Comparison of ENCODE assay signal across 32 cellular contexts in the genomic region with DNA sequence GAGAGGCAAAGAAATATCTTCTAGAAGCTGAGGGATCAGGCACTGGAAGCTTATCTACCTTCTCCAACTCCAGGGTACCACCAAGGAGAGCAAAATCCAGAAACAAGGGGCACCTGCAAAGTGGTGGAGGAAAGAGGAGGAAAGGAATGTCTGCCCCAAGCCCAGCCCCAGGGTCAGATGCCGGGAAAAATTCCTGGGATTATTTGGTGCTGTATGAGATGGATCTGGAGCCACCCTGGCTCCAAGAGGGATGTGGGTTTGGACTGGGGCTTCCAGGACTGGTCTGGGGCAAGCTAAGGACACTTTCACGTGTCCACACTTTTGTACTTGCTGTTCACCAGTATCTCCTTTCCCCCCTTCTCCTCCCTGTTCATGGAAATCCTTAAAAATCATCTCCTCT.
"Had no signal": no experiment of that assay in that cellular context is flagged by ENCODE, and none has a peak within 500 bp of the region (broad histone marks: within the 10 kb centered on the region; RNA-seq: fewer than 3 reads in every experiment).

No MANE protein-coding gene starts in this region.

- H3K27ac ChIP-seq: adrenal gland, ascending aorta, breast epithelium, coronary artery, esophagus squamous epithelium, gastroesophageal sphincter, neutrophil, ovary, right lobe of liver, stomach, suprapubic skin, tibial nerve, WERI-Rb-1 had no signal

- H3K36me3 ChIP-seq: adrenal gland, ascending aorta, breast epithelium, esophagus squamous epithelium, gastroesophageal sphincter, neutrophil, ovary, right lobe of liver, stomach, suprapubic skin, tibial nerve, WERI-Rb-1 had no signal

- H3K4me3 Mint-ChIP-seq: activated CD4-positive, alpha-beta T cell treated with anti-CD3 and anti-CD28 coated beads, Interleukin-2, amount 10 ng/mL, durations not matched to agents 7 days and 5 days; activated CD8-positive, alpha-beta T cell treated with anti-CD3 and anti-CD28 coated beads, Interleukin-2, amount 10 ng/mL, durations not matched to agents 7 days and 5 days; activated naive CD8-positive, alpha-beta T cell; activated T-helper 17 cell treated with anti-CD3 and anti-CD28 coated beads, Interleukin-2, amount 50 U/mL, for 72 hours; natural killer cell; stimulated activated memory B cell treated with anti-CD40 and anti-IgM and Interleukin-4, amounts not matched to agents 10 μg/mL and 1 μg/mL and 100 μg/mL, for 72 hours; T-cell; T-helper 2 cell treated with Interferon-gamma antibody and Interleukin-4, amounts not matched to agents 5 μg/mL and 100 μg/mL, for 36 hours had no signal

- H3K4me1 ChIP-seq: adrenal gland, ascending aorta, breast epithelium, esophagus squamous epithelium, gastroesophageal sphincter, stomach, suprapubic skin, tibial nerve had no signal

- H3K27me3 ChIP-seq: adrenal gland, ascending aorta, breast epithelium, esophagus squamous epithelium, gastroesophageal sphincter, ovary, right lobe of liver, tibial nerve had no signal

- H3K36me3 Mint-ChIP-seq: T-cell had no signal

- H3K4me1 Mint-ChIP-seq: activated T-helper 17 cell treated with anti-CD3 and anti-CD28 coated beads, Interleukin-2, amount 50 U/mL, for 72 hours; natural killer cell; T-cell had no signal

- FAIRE-seq: keratinocyte, small intestine, TTC549, urothelium cell line had no signal

- DNase-seq: activated CD4-positive, alpha-beta T cell treated with anti-CD3 and anti-CD28 coated beads, Interleukin-2, amount 10 ng/mL, durations not matched to agents 7 days and 5 days; activated CD4-positive, CD25-positive, alpha-beta regulatory T cell treated with anti-CD3 and anti-CD28 coated beads, Interleukin-2, amount 50 U/mL, for 72 hours; activated CD8-positive, alpha-beta T cell treated with anti-CD3 and anti-CD28 coated beads, Interleukin-2, amount 10 ng/mL, durations not matched to agents 7 days and 5 days; activated naive CD4-positive, alpha-beta T cell; activated T-cell treated with anti-CD3 and anti-CD28 coated beads, Interleukin-2, amount 50 U/mL, for 1 hour; adrenal gland; cerebellar nuclear complex; esophagus squamous epithelium; head of caudate nucleus; natural killer cell; ovary; right lobe of liver; small intestine; stimulated activated CD4-positive, alpha-beta T cell treated with anti-CD3 and anti-CD28 coated beads, Interleukin-15, amount 100 ng/mL, for 24 hours; stomach; T-cell; WERI-Rb-1 had no signal

- H3K9me3 ChIP-seq: ascending aorta, neutrophil, ovary, right lobe of liver, suprapubic skin had no signal

- H3K27me3 Mint-ChIP-seq: activated naive CD8-positive, alpha-beta T cell; stimulated activated memory B cell treated with anti-CD40 and anti-IgM and Interleukin-4, amounts not matched to agents 10 μg/mL and 1 μg/mL and 100 μg/mL, for 72 hours had no signal

- H3K9me3 Mint-ChIP-seq: stimulated activated memory B cell treated with anti-CD40 and anti-IgM and Interleukin-4, amounts not matched to agents 10 μg/mL and 1 μg/mL and 100 μg/mL, for 72 hours had no signal

- H3K4me3 ChIP-seq: adrenal gland, ascending aorta, breast epithelium, coronary artery, esophagus squamous epithelium, gastroesophageal sphincter, lung, ovary, right lobe of liver, stomach, suprapubic skin, tibial nerve had no signal

- H3K27ac Mint-ChIP-seq: activated CD4-positive, alpha-beta T cell treated with anti-CD3 and anti-CD28 coated beads, Interleukin-2, amount 10 ng/mL, durations not matched to agents 7 days and 5 days; activated CD8-positive, alpha-beta T cell treated with anti-CD3 and anti-CD28 coated beads, Interleukin-2, amount 10 ng/mL, durations not matched to agents 7 days and 5 days; activated naive CD8-positive, alpha-beta T cell; activated T-helper 17 cell treated with anti-CD3 and anti-CD28 coated beads, Interleukin-2, amount 50 U/mL, for 72 hours; natural killer cell; stimulated activated memory B cell treated with anti-CD40 and anti-IgM and Interleukin-4, amounts not matched to agents 10 μg/mL and 1 μg/mL and 100 μg/mL, for 72 hours; T-cell; T-helper 2 cell treated with Interferon-gamma antibody and Interleukin-4, amounts not matched to agents 5 μg/mL and 100 μg/mL, for 36 hours had no signal
